Comparison of ENCODE assay signal across 8 cellular contexts in genomic region chr19:5679289-5680082, GRCh38. TPM values are rescaled to one million over a fixed set of nuclear protein-coding genes. Genes with fewer than 3 reads are reported as not detected.
DNase-seq lines count a peak whose midpoint lies in the region; ATAC-seq, FAIRE-seq and TF ChIP-seq lines count a peak whose summit lies in the region.

No MANE protein-coding gene starts in this region.

- H3K79me2 ChIP-seq in astrocyte (ENCODE audit: insufficient read depth, low read length) (peaks cover 12% of the 10 kb centered on the region), HepG2 (ENCODE audit: insufficient read depth, low read length) (peaks cover 7% of the 10 kb centered on the region)

- peak overlapping the region; percentile 98 for H3K4me3 Mint-ChIP-seq in activated T-cell treated with anti-CD3 and anti-CD28 coated beads, Interleukin-2, amount 50 U/mL, for 24 hours
- H3K4me3 Mint-ChIP-seq in astrocyte (ENCODE audit: unreplicated experiment), result peak overlapping the region; percentile 97

- H3K36me3 ChIP-seq in astrocyte (ENCODE audit: insufficient read depth, low read length) (no peaks in the 10 kb centered on the region), HepG2 (replicated peaks in 1 of 2; ENCODE audit: control insufficient read depth in 1 of 2, insufficient read depth in 2 of 2, low read length in 2 of 2) (no peaks in the 10 kb centered on the region), transverse colon (no peaks in the 10 kb centered on the region)

- TF ChIP-seq POLR2A in HepG2 (IDR thresholded peaks at IDR 0.05; ENCODE audit: insufficient read depth in 1 of 2, low read depth in 2 of 2, low read length in 2 of 2), result no peak
- TF ChIP-seq POLR2A in transverse colon (IDR thresholded peaks at IDR 0.05), result no peak

- CTCF ChIA-PET in HepG2 (lab: Yijun Ruan, JAX; ENCODE audit: low intra/inter-chr PET ratio, low total read pairs), result no interaction called here

- H3K4me1 Mint-ChIP-seq in activated T-cell treated with anti-CD3 and anti-CD28 coated beads, Interleukin-2, amount 50 U/mL, for 24 hours (ENCODE audit: low read depth), result peaks cover 21% of the 10 kb centered on the region
- peaks cover 4% of the 10 kb centered on the region for H3K4me1 Mint-ChIP-seq in astrocyte (ENCODE audit: low read depth, unreplicated experiment)

- peak overlapping the region; percentile 96 for H3K4me3 ChIP-seq in astrocyte (ENCODE audit: insufficient read depth, low read depth, low read length)
- H3K4me3 ChIP-seq in HepG2 (replicated peaks in 1 of 3; ENCODE audit: insufficient read depth in 1 of 3, low read depth in 2 of 3, low read length in 3 of 3), result peak overlapping the region; percentile 87 to 100 (median 92)
- peak overlapping the region; percentile 82 to 99 (median 88) for H3K4me3 ChIP-seq in transverse colon

- H3K27me3 ChIP-seq in astrocyte (ENCODE audit: insufficient read depth, low read length) (no peaks in the 10 kb centered on the region), HepG2 (ENCODE audit: control insufficient read depth in 1 of 2, insufficient read depth in 2 of 2, low read length in 2 of 2) (no peaks in the 10 kb centered on the region; a peak in 1 of 5 replicates), transverse colon (no peaks in the 10 kb centered on the region)

- peak overlapping the region; percentile 95 for H3K9ac ChIP-seq in astrocyte (ENCODE audit: low read length)
- H3K9ac ChIP-seq in HepG2 (ENCODE audit: insufficient read depth, low read depth, low read length), result peak overlapping the region; percentile 86

- intact Hi-C loops in HepG2 (cut with micrococcal nuclease; ENCODE audit: unreplicated experiment), result no loop called here
- intact Hi-C loops in transverse colon (cut with DNase I; ENCODE audit: low total_unique reads), result no loop called here

- peaks cover 6% of the 10 kb centered on the region for H4K20me1 ChIP-seq in astrocyte (ENCODE audit: insufficient read depth, low read length)
- H4K20me1 ChIP-seq in HepG2 (ENCODE audit: insufficient read depth, low read length), result no peaks in the 10 kb centered on the region

- TF ChIP-seq EP300 in HepG2 (IDR thresholded peaks at IDR 0.05; ENCODE audit: low read depth in 2 of 2, low read length in 2 of 2) (no peak), HepG2 (CRISPR knock-in tag; IDR thresholded peaks at IDR 0.05; ENCODE audit: borderline replicate concordance) (0 out of 2 replicates have a peak, but pooled peaks have one; percentile 7), transverse colon (IDR thresholded peaks at IDR 0.05; ENCODE audit: low read depth) (no peak)

- 38% methylated on average over 12 of the region's 26 CpGs for WGBS in HepG2 (ENCODE audit: low lambda C conversion rate)
- 19 to 80% methylated on average over 3 to 24 of the region's 26 CpGs for WGBS in transverse colon (ENCODE audit: low coverage in 1 of 2), 2 donors

- no peaks in the 10 kb centered on the region for H3K9me3 Mint-ChIP-seq in activated T-cell treated with anti-CD3 and anti-CD28 coated beads, Interleukin-2, amount 50 U/mL, for 24 hours
- no peaks in the 10 kb centered on the region for H3K9me3 Mint-ChIP-seq in astrocyte (ENCODE audit: unreplicated experiment)

- in situ Hi-C loops in HepG2 (cut with HindIII; ENCODE audit: extremely low pct_ligation_motif_present, low pct_unique_long_range_greater_than_20kb), result no loop called here
- in situ Hi-C loops in transverse colon (cut with MboI; ENCODE audit: low pct_ligation_motif_present in 1 of 4, low pct_unique_long_range_greater_than_20kb in 1 of 4, low sequenced_read_pairs in 3 of 4), result no loop called here

- H3K4me1 ChIP-seq in astrocyte (ENCODE audit: insufficient read depth, low read length) (no peaks in the 10 kb centered on the region), HepG2 (ENCODE audit: insufficient read depth, low read length) (peaks cover 25% of the 10 kb centered on the region), transverse colon (peaks cover 11 to 15% (median 14%) of the 10 kb centered on the region in 4 donors)

- H3K27ac ChIP-seq in astrocyte (ENCODE audit: low read depth, low read length) (peak overlapping the region; percentile 75), HepG2 (ENCODE audit: extremely low read length, insufficient read depth, low read length) (peak overlapping the region; percentile 75), transverse colon (peak overlapping the region; percentile 87 to 94 (median 93))

- no peak for DNase-seq in activated T-cell treated with anti-CD3 and anti-CD28 coated beads, Interleukin-2, amount 50 U/mL, for 24 hours
- no peak for DNase-seq in activated T-cell treated with anti-CD3 and anti-CD28 coated beads, Interleukin-2, amount 50 U/mL, for 1 hour
- DNase-seq in astrocyte (ENCODE audit: low read depth), result no peak
- DNase-seq in HepG2 (ENCODE audit: low spot score), result no peak
- DNase-seq in transverse colon, result peak; percentile 20
- no peak for DNase-seq in SKM-1 (lab: John Stamatoyannopoulos, UW; ENCODE audit: unreplicated experiment)
- no peak for DNase-seq in stimulated activated CD4-positive, alpha-beta T cell treated with anti-CD3 and anti-CD28 coated beads, Interleukin-1b, Interleukin-23, amount 100 ng/mL, for 48 hours
- no peak for DNase-seq in SW480 (ENCODE audit: low spot score)

- FAIRE-seq in astrocyte (lab: Jason Lieb, UNC) (no peak), HepG2 (lab: Jason Lieb, UNC) (no peak)

- H3K36me3 Mint-ChIP-seq in activated T-cell treated with anti-CD3 and anti-CD28 coated beads, Interleukin-2, amount 50 U/mL, for 24 hours (ENCODE audit: low read depth), result peaks cover 44% of the 10 kb centered on the region
- peaks cover 8% of the 10 kb centered on the region for H3K36me3 Mint-ChIP-seq in astrocyte (ENCODE audit: low read depth, unreplicated experiment)

- no TSS peak for BruUV-seq in HepG2 (replicated peaks; lab: Mats Ljungman, UMichigan)

- no peak for TF ChIP-seq CTCF in astrocyte (IDR thresholded peaks at IDR 0.05; ENCODE audit: insufficient read depth, low read depth, low read length)
- TF ChIP-seq CTCF in HepG2 (CRISPR knock-in tag; IDR thresholded peaks at IDR 0.05), result peak; percentile 27; the same call in 1 of the 2 replicates
- no peak for TF ChIP-seq CTCF in transverse colon (IDR thresholded peaks at IDR 0.05)

- peak overlapping the region; percentile 95 for H3K4me2 ChIP-seq in astrocyte (ENCODE audit: low read length)
- H3K4me2 ChIP-seq in HepG2 (ENCODE audit: low read depth, low read length), result peak overlapping the region; percentile 92

- no peaks in the 10 kb centered on the region for H3K9me3 ChIP-seq in astrocyte (ENCODE audit: insufficient read depth, low read depth, low read length)
- H3K9me3 ChIP-seq in HepG2 (ENCODE audit: low read length), result no peaks in the 10 kb centered on the region
- H3K9me3 ChIP-seq in transverse colon, result no peaks in the 10 kb centered on the region

- no peak for TF ChIP-seq RAD21 in HepG2 (CRISPR knock-in tag; IDR thresholded peaks at IDR 0.05)

- H2AFZ ChIP-seq in astrocyte (ENCODE audit: low read depth, low read length) (peak overlapping the region; percentile 78), HepG2 (ENCODE audit: low read length) (no peak overlapping the region)

- ATAC-seq in HepG2, result peak; percentile 11

- H3K27me3 Mint-ChIP-seq in activated T-cell treated with anti-CD3 and anti-CD28 coated beads, Interleukin-2, amount 50 U/mL, for 24 hours, result no peaks in the 10 kb centered on the region
- no peaks in the 10 kb centered on the region for H3K27me3 Mint-ChIP-seq in astrocyte (ENCODE audit: low read depth, unreplicated experiment)

- H3K27ac Mint-ChIP-seq in activated T-cell treated with anti-CD3 and anti-CD28 coated beads, Interleukin-2, amount 50 U/mL, for 24 hours, result peak overlapping the region; percentile 98
- peak overlapping the region; percentile 98 for H3K27ac Mint-ChIP-seq in astrocyte (ENCODE audit: unreplicated experiment)

- POLR2A ChIA-PET in HepG2 (lab: Yijun Ruan, JAX), result interaction anchor here (0.9 to 1.1 kb wide), 3 partner anchors 10 to 18 kb away, joined by 3 to 6 read pairs (median 3); partner anchors contain the start of gene RPL36

RNA-seq across cellular contexts. Expression of gene MICOS13, which starts 0.8 kb away (rescaled TPM):
- total RNA-seq in astrocyte (48.0 and 49.3 TPM in 2 replicates), HepG2 (2016; rRNA removed; fragmentation: Illumina TruSeq; extraction: Trizol) (35.4 and 37.9 TPM in 2 replicates), transverse colon (10 to 100 TPM; 30.3 to 73.5 (median 52.6) TPM)
- 20.7 and 21.7 TPM in 2 replicates for total RNA-seq in HepG2 (2016; cell fraction: cytosol; rRNA removed; fragmentation: Illumina TruSeq; extraction: Trizol; ENCODE audit: low read depth)
- total RNA-seq in HepG2 (2016; cell fraction: insoluble cytoplasmic fraction; rRNA removed; fragmentation: Illumina TruSeq; extraction: Trizol), result 38.9 and 39.8 TPM in 2 replicates
- total RNA-seq in HepG2 (2016; cell fraction: membrane; rRNA removed; fragmentation: Illumina TruSeq; extraction: Trizol), result 22.9 and 26.0 TPM in 2 replicates
- 18.4 and 19.8 TPM in 2 replicates for total RNA-seq in HepG2 (2016; cell fraction: nucleus; rRNA removed; fragmentation: Illumina TruSeq; extraction: Trizol)
- 28.8 and 40.0 TPM in 2 replicates for polyA plus RNA-seq in HepG2 (2011; rRNA removed)
- 16.8 and 30.9 TPM in 2 replicates for polyA plus RNA-seq in HepG2 (2011; cell fraction: cytosol; rRNA removed)
- polyA plus RNA-seq in HepG2 (2011; cell fraction: nucleus; rRNA removed), result 13.2 and 15.1 TPM in 2 replicates
- polyA plus RNA-seq in HepG2 (2012), result 13.1 and 19.3 TPM in 2 replicates
- 20.6 and 24.5 TPM in 2 replicates for polyA plus RNA-seq in HepG2 (2016; cell fraction: cytosol; fragmentation: Illumina TruSeq; extraction: Trizol; ENCODE audit: low read depth)
- 37.7 and 43.8 TPM in 2 replicates for polyA plus RNA-seq in HepG2 (2016; cell fraction: insoluble cytoplasmic fraction; fragmentation: Illumina TruSeq; extraction: Trizol; ENCODE audit: low read depth)
- polyA plus RNA-seq in HepG2 (2016; cell fraction: membrane; fragmentation: Illumina TruSeq; extraction: Trizol; ENCODE audit: low read depth), result 19.5 and 22.0 TPM in 2 replicates
- 32.1 and 41.0 TPM in 2 replicates for polyA plus RNA-seq in HepG2 (2016; cell fraction: nucleus; fragmentation: Illumina TruSeq; extraction: Trizol; ENCODE audit: insufficient read depth, low read depth)
- polyA minus RNA-seq in HepG2 (2011; rRNA and poly(A)+ RNA removed; ENCODE audit: low replicate concordance), result 14.6 and 22.6 TPM in 2 replicates
- 6.3 and 9.1 TPM in 2 replicates for polyA minus RNA-seq in HepG2 (2011; cell fraction: cytosol; rRNA and poly(A)+ RNA removed)
- 6.0 and 7.5 TPM in 2 replicates for polyA minus RNA-seq in HepG2 (2011; cell fraction: nucleus; rRNA and poly(A)+ RNA removed)

RNA-seq across cellular contexts. Expression of gene HSD11B1L, which starts 1.3 kb away (rescaled TPM):
- 8.4 and 9.8 TPM in 2 replicates for total RNA-seq in astrocyte
- 2.8 TPM in 2 replicates for total RNA-seq in HepG2 (2016; rRNA removed; fragmentation: Illumina TruSeq; extraction: Trizol)
- 2.6 and 3.3 TPM in 2 replicates for total RNA-seq in HepG2 (2016; cell fraction: cytosol; rRNA removed; fragmentation: Illumina TruSeq; extraction: Trizol; ENCODE audit: low read depth)
- total RNA-seq in HepG2 (2016; cell fraction: insoluble cytoplasmic fraction; rRNA removed; fragmentation: Illumina TruSeq; extraction: Trizol), result 1.6 and 2.1 TPM in 2 replicates
- total RNA-seq in HepG2 (2016; cell fraction: membrane; rRNA removed; fragmentation: Illumina TruSeq; extraction: Trizol), result 3.9 and 5.5 TPM in 2 replicates
- 0.81 and 0.94 TPM in 2 replicates for total RNA-seq in HepG2 (2016; cell fraction: nucleus; rRNA removed; fragmentation: Illumina TruSeq; extraction: Trizol)
- 3.9 and 4.6 TPM in 2 replicates for polyA plus RNA-seq in HepG2 (2011; rRNA removed)
- 4.2 and 6.2 TPM in 2 replicates for polyA plus RNA-seq in HepG2 (2011; cell fraction: cytosol; rRNA removed)
- polyA plus RNA-seq in HepG2 (2011; cell fraction: nucleus; rRNA removed), result 6.3 and 7.3 TPM in 2 replicates
- polyA plus RNA-seq in HepG2 (2012), result 1.9 and 3.0 TPM in 2 replicates
- polyA plus RNA-seq in HepG2 (2016; cell fraction: cytosol; fragmentation: Illumina TruSeq; extraction: Trizol; ENCODE audit: low read depth), result 3.6 and 4.2 TPM in 2 replicates
- 2.5 and 3.3 TPM in 2 replicates for polyA plus RNA-seq in HepG2 (2016; cell fraction: insoluble cytoplasmic fraction; fragmentation: Illumina TruSeq; extraction: Trizol; ENCODE audit: low read depth)
- 3.3 and 3.5 TPM in 2 replicates for polyA plus RNA-seq in HepG2 (2016; cell fraction: membrane; fragmentation: Illumina TruSeq; extraction: Trizol; ENCODE audit: low read depth)
- 3.3 and 3.4 TPM in 2 replicates for polyA plus RNA-seq in HepG2 (2016; cell fraction: nucleus; fragmentation: Illumina TruSeq; extraction: Trizol; ENCODE audit: insufficient read depth, low read depth)
- polyA minus RNA-seq in HepG2 (2011; rRNA and poly(A)+ RNA removed; ENCODE audit: low replicate concordance), result 0.21 and 1.8 TPM in 2 replicates
- polyA minus RNA-seq in HepG2 (2011; cell fraction: cytosol; rRNA and poly(A)+ RNA removed), result 1.1 and 3.1 TPM in 2 replicates
- polyA minus RNA-seq in HepG2 (2011; cell fraction: nucleus; rRNA and poly(A)+ RNA removed), result 0.52 and 1.1 TPM in 2 replicates
- 10 to 100 TPM; 10.8 to 30.1 (median 16.6) TPM for total RNA-seq in transverse colon

RNA-seq across cellular contexts. Expression of gene RPL36, which starts 10.6 kb away (rescaled TPM):
- total RNA-seq in astrocyte, result 894 and 943 TPM in 2 replicates
- 706 and 763 TPM in 2 replicates for total RNA-seq in HepG2 (2016; rRNA removed; fragmentation: Illumina TruSeq; extraction: Trizol)
- total RNA-seq in HepG2 (2016; cell fraction: cytosol; rRNA removed; fragmentation: Illumina TruSeq; extraction: Trizol; ENCODE audit: low read depth), result 1,266 and 1,322 TPM in 2 replicates
- 739 and 797 TPM in 2 replicates for total RNA-seq in HepG2 (2016; cell fraction: insoluble cytoplasmic fraction; rRNA removed; fragmentation: Illumina TruSeq; extraction: Trizol)
- 1,622 and 1,758 TPM in 2 replicates for total RNA-seq in HepG2 (2016; cell fraction: membrane; rRNA removed; fragmentation: Illumina TruSeq; extraction: Trizol)
- total RNA-seq in HepG2 (2016; cell fraction: nucleus; rRNA removed; fragmentation: Illumina TruSeq; extraction: Trizol), result 259 and 275 TPM in 2 replicates
- 740 and 962 TPM in 2 replicates for polyA plus RNA-seq in HepG2 (2011; rRNA removed)
- 548 and 718 TPM in 2 replicates for polyA plus RNA-seq in HepG2 (2011; cell fraction: cytosol; rRNA removed)
- 184 and 190 TPM in 2 replicates for polyA plus RNA-seq in HepG2 (2011; cell fraction: nucleus; rRNA removed)
- polyA plus RNA-seq in HepG2 (2012), result 1,022 and 1,044 TPM in 2 replicates
- polyA plus RNA-seq in HepG2 (2016; cell fraction: cytosol; fragmentation: Illumina TruSeq; extraction: Trizol; ENCODE audit: low read depth), result 1,678 and 1,761 TPM in 2 replicates
- 756 and 780 TPM in 2 replicates for polyA plus RNA-seq in HepG2 (2016; cell fraction: insoluble cytoplasmic fraction; fragmentation: Illumina TruSeq; extraction: Trizol; ENCODE audit: low read depth)
- polyA plus RNA-seq in HepG2 (2016; cell fraction: membrane; fragmentation: Illumina TruSeq; extraction: Trizol; ENCODE audit: low read depth), result 1,750 and 1,946 TPM in 2 replicates
- polyA plus RNA-seq in HepG2 (2016; cell fraction: nucleus; fragmentation: Illumina TruSeq; extraction: Trizol; ENCODE audit: insufficient read depth, low read depth), result 539 and 605 TPM in 2 replicates
- polyA minus RNA-seq in HepG2 (2011; rRNA and poly(A)+ RNA removed; ENCODE audit: low replicate concordance), result 163 and 316 TPM in 2 replicates
- polyA minus RNA-seq in HepG2 (2011; cell fraction: cytosol; rRNA and poly(A)+ RNA removed), result 334 and 359 TPM in 2 replicates
- 64.5 and 86.4 TPM in 2 replicates for polyA minus RNA-seq in HepG2 (2011; cell fraction: nucleus; rRNA and poly(A)+ RNA removed)
- 100 to 1,000 TPM in 3 of 4 donors, 10 to 100 TPM in 1; 87.9 to 636 (median 329) TPM for total RNA-seq in transverse colon

RNA-seq across cellular contexts. Expression of gene LONP1, which starts 40.5 kb away (rescaled TPM):
- total RNA-seq in astrocyte, result 77.8 and 85.2 TPM in 2 replicates
- total RNA-seq in HepG2 (2016; rRNA removed; fragmentation: Illumina TruSeq; extraction: Trizol), result 50.4 and 76.8 TPM in 2 replicates
- 12.1 and 15.6 TPM in 2 replicates for total RNA-seq in HepG2 (2016; cell fraction: cytosol; rRNA removed; fragmentation: Illumina TruSeq; extraction: Trizol; ENCODE audit: low read depth)
- total RNA-seq in HepG2 (2016; cell fraction: insoluble cytoplasmic fraction; rRNA removed; fragmentation: Illumina TruSeq; extraction: Trizol), result 41.9 and 83.8 TPM in 2 replicates
- total RNA-seq in HepG2 (2016; cell fraction: membrane; rRNA removed; fragmentation: Illumina TruSeq; extraction: Trizol), result 26.9 and 27.9 TPM in 2 replicates
- total RNA-seq in HepG2 (2016; cell fraction: nucleus; rRNA removed; fragmentation: Illumina TruSeq; extraction: Trizol), result 53.2 and 60.3 TPM in 2 replicates
- 59.5 and 69.0 TPM in 2 replicates for polyA plus RNA-seq in HepG2 (2011; rRNA removed)
- polyA plus RNA-seq in HepG2 (2011; cell fraction: cytosol; rRNA removed), result 54.0 and 91.2 TPM in 2 replicates
- 270 and 346 TPM in 2 replicates for polyA plus RNA-seq in HepG2 (2011; cell fraction: nucleus; rRNA removed)
- 49.0 and 62.8 TPM in 2 replicates for polyA plus RNA-seq in HepG2 (2012)
- polyA plus RNA-seq in HepG2 (2016; cell fraction: cytosol; fragmentation: Illumina TruSeq; extraction: Trizol; ENCODE audit: low read depth), result 7.4 and 9.2 TPM in 2 replicates
- 49.9 and 60.1 TPM in 2 replicates for polyA plus RNA-seq in HepG2 (2016; cell fraction: insoluble cytoplasmic fraction; fragmentation: Illumina TruSeq; extraction: Trizol; ENCODE audit: low read depth)
- 15.7 and 17.9 TPM in 2 replicates for polyA plus RNA-seq in HepG2 (2016; cell fraction: membrane; fragmentation: Illumina TruSeq; extraction: Trizol; ENCODE audit: low read depth)
- polyA plus RNA-seq in HepG2 (2016; cell fraction: nucleus; fragmentation: Illumina TruSeq; extraction: Trizol; ENCODE audit: insufficient read depth, low read depth), result 120 and 130 TPM in 2 replicates
- 65.4 and 106 TPM in 2 replicates for polyA minus RNA-seq in HepG2 (2011; rRNA and poly(A)+ RNA removed; ENCODE audit: low replicate concordance)
- 42.1 and 48.3 TPM in 2 replicates for polyA minus RNA-seq in HepG2 (2011; cell fraction: cytosol; rRNA and poly(A)+ RNA removed)
- polyA minus RNA-seq in HepG2 (2011; cell fraction: nucleus; rRNA and poly(A)+ RNA removed), result 44.8 and 51.0 TPM in 2 replicates
- 100 to 1,000 TPM in 1 of 4 donors, 10 to 100 TPM in 3; 28.7 to 164 (median 39.8) TPM for total RNA-seq in transverse colon

RNA-seq across cellular contexts. Expression of gene CATSPERD, which starts 41.0 kb away (rescaled TPM):
- total RNA-seq in astrocyte (not detected in 2 replicates), HepG2 (2016; rRNA removed; fragmentation: Illumina TruSeq; extraction: Trizol) (not detected in 2 replicates), transverse colon (not detected)
- not detected in 2 replicates for total RNA-seq in HepG2 (2016; cell fraction: cytosol; rRNA removed; fragmentation: Illumina TruSeq; extraction: Trizol; ENCODE audit: low read depth)
- not detected in 2 replicates for total RNA-seq in HepG2 (2016; cell fraction: insoluble cytoplasmic fraction; rRNA removed; fragmentation: Illumina TruSeq; extraction: Trizol)
- total RNA-seq in HepG2 (2016; cell fraction: membrane; rRNA removed; fragmentation: Illumina TruSeq; extraction: Trizol), result 0.09 TPM in 1 of 2 replicates, not detected in the other
- total RNA-seq in HepG2 (2016; cell fraction: nucleus; rRNA removed; fragmentation: Illumina TruSeq; extraction: Trizol), result not detected in 2 replicates
- 0.04 TPM in 1 of 2 replicates, not detected in the other for polyA plus RNA-seq in HepG2 (2011; rRNA removed)
- polyA plus RNA-seq in HepG2 (2011; cell fraction: cytosol; rRNA removed), result 0.04 TPM in 1 of 2 replicates, not detected in the other
- polyA plus RNA-seq in HepG2 (2011; cell fraction: nucleus; rRNA removed), result 0.09 TPM in 1 of 2 replicates, not detected in the other
- polyA plus RNA-seq in HepG2 (2012), result not detected in 2 replicates
- not detected in 2 replicates for polyA plus RNA-seq in HepG2 (2016; cell fraction: cytosol; fragmentation: Illumina TruSeq; extraction: Trizol; ENCODE audit: low read depth)
- polyA plus RNA-seq in HepG2 (2016; cell fraction: insoluble cytoplasmic fraction; fragmentation: Illumina TruSeq; extraction: Trizol; ENCODE audit: low read depth), result not detected in 2 replicates
- polyA plus RNA-seq in HepG2 (2016; cell fraction: membrane; fragmentation: Illumina TruSeq; extraction: Trizol; ENCODE audit: low read depth), result not detected in 2 replicates
- polyA plus RNA-seq in HepG2 (2016; cell fraction: nucleus; fragmentation: Illumina TruSeq; extraction: Trizol; ENCODE audit: insufficient read depth, low read depth), result not detected in 2 replicates
- 0.09 TPM in 1 of 2 replicates, not detected in the other for polyA minus RNA-seq in HepG2 (2011; rRNA and poly(A)+ RNA removed; ENCODE audit: low replicate concordance)
- polyA minus RNA-seq in HepG2 (2011; cell fraction: cytosol; rRNA and poly(A)+ RNA removed), result not detected in 2 replicates
- polyA minus RNA-seq in HepG2 (2011; cell fraction: nucleus; rRNA and poly(A)+ RNA removed), result not detected in 2 replicates
